Comparison of ENCODE assay signal across 14 cellular contexts in genomic region chr1:79128726-79129125, GRCh38.
A peak's percentile ranks its signal among the peaks of the same experiment; 100 is the strongest.
DNase-seq lines count a peak whose midpoint lies in the region; TF ChIP-seq lines count a peak whose summit lies in the region.
"Had no signal": no experiment of that assay in that cellular context is flagged by ENCODE, and none has a peak within 500 bp of the region (broad histone marks: within the 10 kb centered on the region; RNA-seq: fewer than 3 reads in every experiment).

No MANE protein-coding gene starts in this region.

- H3K23ac ChIP-seq in H9 (ENCODE audit: insufficient read length, low read depth, low read length): no peak overlapping the region

- no peak overlapping the region for H3K9ac ChIP-seq in H9 (ENCODE audit: extremely low read depth, insufficient read length, low read length)

- H3K79me1 ChIP-seq in H9 (ENCODE audit: insufficient read depth, low read depth, low read length, poor library complexity, severe bottlenecking): no peaks in the 10 kb centered on the region

- no CpG with 5 or more reads among the region's 3 CpGs for WGBS in H9 (ENCODE audit: extremely low coverage, insufficient read length, low lambda C conversion rate)

- no peak overlapping the region for H2BK20ac ChIP-seq in H9 (ENCODE audit: low read depth, low read length, poor library complexity, severe bottlenecking)

- H4K91ac ChIP-seq in H9 (ENCODE audit: insufficient read length, low read depth, low read length): no peak overlapping the region

- H2BK12ac ChIP-seq in H9 (ENCODE audit: insufficient read length, low read depth, low read length): no peak overlapping the region

- no peak overlapping the region for H3K56ac ChIP-seq in H9 (ENCODE audit: insufficient read length, low read depth, low read length)

- no peak overlapping the region for H3K27ac ChIP-seq in AG04450 (ENCODE audit: low read depth, low read length)
- no peak overlapping the region for H3K27ac ChIP-seq in H9 (ENCODE audit: insufficient read length, low read depth, low read length)
- H3K27ac ChIP-seq: SK-N-MC, thyroid gland had no signal

- H3K36me3 Mint-ChIP-seq in H9 (ENCODE audit: insufficient read depth in 1 of 3, low read depth in 3 of 3): peaks cover 0 to 2% (median 0%) of the 10 kb centered on the region in 3 experiments; a peak in 1 of 7 replicates
- no peaks in the 10 kb centered on the region for H3K36me3 Mint-ChIP-seq in activated CD4-positive, alpha-beta memory T cell treated with anti-CD3 and anti-CD28 coated beads, Interleukin-2, amount 10 ng/mL, durations not matched to agents 7 days and 5 days (ENCODE audit: low read depth)
- H3K36me3 Mint-ChIP-seq: CD4-positive, alpha-beta memory T cell had no signal

- no peaks in the 10 kb centered on the region; a peak in 1 of 5 replicates for H3K9me3 Mint-ChIP-seq in H9
- H3K9me3 Mint-ChIP-seq in activated CD4-positive, alpha-beta memory T cell treated with anti-CD3 and anti-CD28 coated beads, Interleukin-2, amount 10 ng/mL, durations not matched to agents 7 days and 5 days: peaks cover 2% of the 10 kb centered on the region
- H3K9me3 Mint-ChIP-seq: endodermal cell had no signal

- H3K4me1 ChIP-seq in H9 (ENCODE audit: insufficient read depth, low read length) (no peaks in the 10 kb centered on the region), BE2C (peaks cover 5% of the 10 kb centered on the region)
- H3K4me1 ChIP-seq: thyroid gland had no signal

- H3K79me2 ChIP-seq in H9 (ENCODE audit: insufficient read depth, low read length): no peaks in the 10 kb centered on the region

- no peaks in the 10 kb centered on the region for H3K9me3 ChIP-seq in AG04450 (ENCODE audit: control insufficient read depth, insufficient read depth, low read length)
- H3K9me3 ChIP-seq in H9 (ENCODE audit: control insufficient read depth, low read depth, low read length): no peaks in the 10 kb centered on the region
- H3K9me3 ChIP-seq in BE2C: no peaks in the 10 kb centered on the region
- H3K9me3 ChIP-seq: thyroid gland had no signal

- no peak for TF ChIP-seq CTCF in AG04450 (IDR thresholded peaks at IDR 0.05; ENCODE audit: low read depth, low read length)
- TF ChIP-seq CTCF in HFF-Myc (IDR thresholded peaks at IDR 0.05; ENCODE audit: low read depth, low read length, missing control alignments): no peak
- no peak for TF ChIP-seq CTCF in H9 (conservative IDR thresholded peaks at IDR 0.05)
- no peak for TF ChIP-seq CTCF in BE2C (IDR thresholded peaks at IDR 0.05; ENCODE audit: low read depth, low read length)

- H4K20me1 ChIP-seq in H9 (ENCODE audit: control insufficient read depth, insufficient read depth, insufficient read length): no peaks in the 10 kb centered on the region

- DNase-seq in AG04450 (ENCODE audit: low read depth, low spot score): peak; percentile 73
- peak; percentile 61 for DNase-seq in HFF-Myc (ENCODE audit: extremely low read depth, low read depth)
- DNase-seq in amniotic epithelial cell (ENCODE audit: low read depth): peak; percentile 76
- peak; percentile 51 for DNase-seq in inferior parietal cortex (ENCODE audit: extremely low spot score)
- DNase-seq in central memory CD4-positive, alpha-beta T cell: no peak
- DNase-seq in H9: no peak
- DNase-seq in activated CD4-positive, alpha-beta memory T cell treated with anti-CD3 and anti-CD28 coated beads, Interleukin-2, amount 10 ng/mL, durations not matched to agents 7 days and 5 days: no peak
- DNase-seq in BE2C: no peak
- DNase-seq: activated naive CD4-positive, alpha-beta T cell; CD4-positive, alpha-beta memory T cell; endodermal cell; left colon; thyroid gland had no signal

- H3K27me3 ChIP-seq in AG04450 (ENCODE audit: control insufficient read depth, insufficient read depth, low read length) (no peaks in the 10 kb centered on the region), H9 (ENCODE audit: insufficient read depth, low read length) (no peaks in the 10 kb centered on the region), BE2C (no peaks in the 10 kb centered on the region)
- H3K27me3 ChIP-seq: thyroid gland had no signal

- H3T11ph ChIP-seq in H9 (ENCODE audit: low read length): no peak overlapping the region

- H4K8ac ChIP-seq in H9 (replicated peaks; ENCODE audit: insufficient read length, low read depth, low read length): no peak overlapping the region

- H2BK5ac ChIP-seq in H9 (ENCODE audit: insufficient read length, low read length): no peak overlapping the region

- H2AK5ac ChIP-seq in H9 (ENCODE audit: insufficient read length, low read length): no peak overlapping the region

- no peak overlapping the region for H2BK15ac ChIP-seq in H9 (ENCODE audit: low read depth, low read length)

- H3K4ac ChIP-seq in H9 (ENCODE audit: low read depth, low read length): no peak overlapping the region

- POLR2A ChIA-PET in AG04450 (lab: Yijun Ruan, JAX): no interaction called here
- POLR2A ChIA-PET in activated CD4-positive, alpha-beta memory T cell treated with anti-CD3 and anti-CD28 coated beads, Interleukin-2, amount 10 ng/mL, durations not matched to agents 7 days and 5 days (lab: Charles Lee): interaction anchor here (0.6 kb wide), 1 partner anchor 1106 kb away, joined by 3 read pairs; no protein-coding TSS in a partner anchor

- CTCF ChIA-PET in AG04450 (lab: Charles Lee): no interaction called here
- CTCF ChIA-PET in activated CD4-positive, alpha-beta memory T cell treated with anti-CD3 and anti-CD28 coated beads, Interleukin-2, amount 10 ng/mL, durations not matched to agents 7 days and 5 days (lab: Charles Lee): no interaction called here

- no peak overlapping the region for H3K4me3 ChIP-seq in AG04450 (ENCODE audit: low read depth, low read length)
- H3K4me3 ChIP-seq in HFF-Myc (replicated peaks; ENCODE audit: low read depth, low read length): no peak overlapping the region
- no peak overlapping the region for H3K4me3 ChIP-seq in BE2C (ENCODE audit: low read depth, low read length)
- H3K4me3 ChIP-seq: SK-N-MC, thyroid gland had no signal

- H3K36me3 ChIP-seq in BE2C: no peaks in the 10 kb centered on the region
- H3K36me3 ChIP-seq: thyroid gland had no signal

- no peaks in the 10 kb centered on the region for H3K23me2 ChIP-seq in H9 (ENCODE audit: insufficient read length, low read depth, low read length, poor library complexity, severe bottlenecking)

- no peak overlapping the region for H2AFZ ChIP-seq in H9 (ENCODE audit: low read length)

- no peak overlapping the region for H4K5ac ChIP-seq in H9 (ENCODE audit: insufficient read length, low read depth, low read length)

- no peak overlapping the region for H3K27ac Mint-ChIP-seq in H9
- no peak overlapping the region for H3K27ac Mint-ChIP-seq in activated CD4-positive, alpha-beta memory T cell treated with anti-CD3 and anti-CD28 coated beads, Interleukin-2, amount 10 ng/mL, durations not matched to agents 7 days and 5 days
- H3K27ac Mint-ChIP-seq: CD4-positive, alpha-beta memory T cell; endodermal cell had no signal

- H3K14ac ChIP-seq in H9 (ENCODE audit: insufficient read depth, low read length): no peak overlapping the region

- H2BK120ac ChIP-seq in H9 (ENCODE audit: low read depth, low read length, poor library complexity, severe bottlenecking): no peak overlapping the region

- H3K4me1 Mint-ChIP-seq in H9: no peaks in the 10 kb centered on the region
- no peaks in the 10 kb centered on the region for H3K4me1 Mint-ChIP-seq in activated CD4-positive, alpha-beta memory T cell treated with anti-CD3 and anti-CD28 coated beads, Interleukin-2, amount 10 ng/mL, durations not matched to agents 7 days and 5 days
- H3K4me1 Mint-ChIP-seq: CD4-positive, alpha-beta memory T cell; endodermal cell had no signal

- no peaks in the 10 kb centered on the region for H3K27me3 Mint-ChIP-seq in H9 (ENCODE audit: low read depth)
- H3K27me3 Mint-ChIP-seq in activated CD4-positive, alpha-beta memory T cell treated with anti-CD3 and anti-CD28 coated beads, Interleukin-2, amount 10 ng/mL, durations not matched to agents 7 days and 5 days: no peaks in the 10 kb centered on the region
- H3K27me3 Mint-ChIP-seq: CD4-positive, alpha-beta memory T cell had no signal

- H3K4me2 ChIP-seq in H9 (ENCODE audit: insufficient read depth, insufficient read length, low read length): no peak overlapping the region

- no peak overlapping the region for H3K4me3 Mint-ChIP-seq in H9
- H3K4me3 Mint-ChIP-seq in activated CD4-positive, alpha-beta memory T cell treated with anti-CD3 and anti-CD28 coated beads, Interleukin-2, amount 10 ng/mL, durations not matched to agents 7 days and 5 days: no peak overlapping the region
- H3K4me3 Mint-ChIP-seq: CD4-positive, alpha-beta memory T cell; endodermal cell had no signal

- no peak overlapping the region for H3K18ac ChIP-seq in H9 (ENCODE audit: insufficient read length, low read depth, low read length)

Comparison
In these comparisons a context has a peak if more than half of its experiments do, and no peak if none do; other contexts are left out.
1. DNase-seq: peak in AG04450 (single experiment), HFF-Myc (single experiment), amniotic epithelial cell (single experiment) and inferior parietal cortex (single experiment); none in central memory CD4-positive, alpha-beta T cell (single experiment), H9 (single experiment), activated CD4-positive, alpha-beta memory T cell treated with anti-CD3 and anti-CD28 coated beads, Interleukin-2, amount 10 ng/mL, durations not matched to agents 7 days and 5 days (single experiment) and BE2C (single experiment).